ENCODE assay signal across 8 cellular contexts in the genomic region with DNA sequence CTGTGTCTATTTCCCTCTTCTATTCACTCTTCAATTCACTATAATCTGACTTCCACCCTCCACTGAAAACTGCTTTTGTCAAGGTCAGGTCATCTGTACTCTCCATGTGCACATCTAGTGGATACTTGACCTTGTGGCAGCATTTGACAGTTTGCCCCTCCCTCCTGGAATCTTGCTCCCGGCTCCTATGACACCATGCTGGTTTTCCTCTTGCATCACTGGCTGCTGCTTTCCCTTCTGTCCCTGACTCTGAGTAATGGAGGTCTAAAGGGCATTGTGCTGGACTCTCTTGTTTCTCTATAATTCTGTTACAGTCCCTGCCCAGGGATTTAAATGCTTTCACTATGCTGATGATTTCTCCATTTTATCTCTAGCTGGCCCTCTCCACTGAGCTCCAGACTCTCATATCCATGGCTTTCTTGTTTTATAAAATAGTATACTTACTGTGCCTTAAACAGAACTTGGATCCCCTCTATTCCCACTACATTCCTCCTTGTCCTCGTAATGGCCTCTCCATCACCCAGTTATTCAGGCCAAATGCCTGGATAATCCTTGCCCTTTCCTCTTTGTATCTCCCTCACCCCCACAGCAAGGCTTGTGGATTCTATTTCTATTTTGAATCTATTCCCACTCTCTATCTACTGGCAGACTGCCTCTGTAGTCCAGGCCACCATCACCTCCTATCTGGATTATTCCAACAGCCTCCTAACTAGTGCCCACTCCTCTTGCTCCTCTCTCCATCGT. TPM values are rescaled to one million over a fixed set of nuclear protein-coding genes. Genes with fewer than 3 reads are reported as not detected.
A peak's percentile ranks its signal among the peaks of the same experiment; 100 is the strongest.
DNase-seq lines count a peak whose midpoint lies in the region; ATAC-seq, FAIRE-seq and TF ChIP-seq lines count a peak whose summit lies in the region.

No MANE protein-coding gene starts in this region.

- in situ Hi-C loops in G401 (cut with HindIII; ENCODE audit: low sequenced_read_pairs): no loop called here

- no peaks in the 10 kb centered on the region for H3K27me3 ChIP-seq in gastroesophageal sphincter
- no peaks in the 10 kb centered on the region for H3K27me3 ChIP-seq in psoas muscle (ENCODE audit: insufficient read depth in 3 of 3, low read length in 2 of 3)

- DNase-seq in G401 (ENCODE audit: low spot score): peak; percentile 21
- DNase-seq in RPMI7951 (ENCODE audit: low read depth): peak; percentile 78
- DNase-seq in psoas muscle: peak; percentile 59 to 63
- no peak for DNase-seq in D721Med (ENCODE audit: insufficient read length, low spot score)

- TF ChIP-seq CTCF in gastroesophageal sphincter (IDR thresholded peaks at IDR 0.05) (no peak), psoas muscle (IDR thresholded peaks at IDR 0.05) (no peak), D721Med (IDR thresholded peaks at IDR 0.05; ENCODE audit: insufficient read depth, missing control alignments) (no peak)

- 32 to 54% methylated on average over 3 of the region's 3 CpGs for WGBS in gastroesophageal sphincter (ENCODE audit: low coverage in 1 of 2), 2 donors
- 45 to 57% (median 48%) methylated on average over 3 of the region's 3 CpGs for WGBS in psoas muscle, 3 donors

- no peaks in the 10 kb centered on the region for H3K9me3 ChIP-seq in gastroesophageal sphincter
- no peaks in the 10 kb centered on the region for H3K9me3 ChIP-seq in psoas muscle

- TF ChIP-seq POLR2A in gastroesophageal sphincter (IDR thresholded peaks at IDR 0.05): no peak

- H3K4me3 ChIP-seq in gastroesophageal sphincter (no peak overlapping the region), psoas muscle (no peak overlapping the region)

- intact Hi-C loops in psoas muscle (cut with DNase I): no loop called here

- FAIRE-seq in D721Med (lab: Jason Lieb, UNC): no peak

- H3K36me3 ChIP-seq in gastroesophageal sphincter: peaks cover 0 to 33% of the 10 kb centered on the region in 2 donors
- peaks cover 0 to 24% of the 10 kb centered on the region in 2 donors for H3K36me3 ChIP-seq in psoas muscle (ENCODE audit: insufficient read depth in 1 of 2, low read depth in 1 of 2)

- peak; percentile 93 for ATAC-seq in gastroesophageal sphincter
- ATAC-seq in psoas muscle: peak; percentile 71 to 95 (median 92)
- no peak for ATAC-seq in HG02588 (IDR thresholded peaks at IDR 0.05; ENCODE audit: unreplicated experiment)
- no peak for ATAC-seq in HG03442 (IDR thresholded peaks at IDR 0.05; ENCODE audit: unreplicated experiment)
- no peak for ATAC-seq in GM19455 (IDR thresholded peaks at IDR 0.05; ENCODE audit: unreplicated experiment)

- peak overlapping the region in 3 of 4 donors; percentile 58 to 64 (median 60) for H3K27ac ChIP-seq in gastroesophageal sphincter
- peak overlapping the region; percentile 40 for H3K27ac ChIP-seq in psoas muscle

- H3K4me1 ChIP-seq in gastroesophageal sphincter (peaks cover 0 to 14% (median 0%) of the 10 kb centered on the region in 3 donors), psoas muscle (no peaks in the 10 kb centered on the region)

- no peak for TF ChIP-seq EP300 in gastroesophageal sphincter (IDR thresholded peaks at IDR 0.05)

RNA-seq across cellular contexts. Expression of gene PODN, which starts 36.8 kb away (rescaled TPM):
- not detected in 2 replicates for total RNA-seq in G401 (2014; rRNA removed; shearing (Covaris generic))
- total RNA-seq in RPMI7951 (2014; rRNA removed; shearing (Covaris generic)): 0.36 TPM in 1 of 2 replicates, not detected in the other
- total RNA-seq in gastroesophageal sphincter: 100 to 1,000 TPM in 3 of 4 donors, 10 to 100 TPM in 1; 60.4 to 170 (median 125) TPM
- total RNA-seq in psoas muscle: 10 to 100 TPM in 1 of 4 donors, 1 to 10 TPM in 3; 7.2 to 27.1 (median 8.4) TPM
- polyA plus RNA-seq in psoas muscle: 1 to 10 TPM; 3.0 to 5.6 (median 4.7) TPM

Comparison
In these comparisons a context has a peak if more than half of its experiments do, and no peak if none do; other contexts are left out.
1. ATAC-seq: peak in gastroesophageal sphincter (single experiment) and psoas muscle (4 of 4); none in HG02588 (single experiment), HG03442 (single experiment) and GM19455 (single experiment).